ENCODE assay signal across 10 cellular contexts in the genomic region with DNA sequence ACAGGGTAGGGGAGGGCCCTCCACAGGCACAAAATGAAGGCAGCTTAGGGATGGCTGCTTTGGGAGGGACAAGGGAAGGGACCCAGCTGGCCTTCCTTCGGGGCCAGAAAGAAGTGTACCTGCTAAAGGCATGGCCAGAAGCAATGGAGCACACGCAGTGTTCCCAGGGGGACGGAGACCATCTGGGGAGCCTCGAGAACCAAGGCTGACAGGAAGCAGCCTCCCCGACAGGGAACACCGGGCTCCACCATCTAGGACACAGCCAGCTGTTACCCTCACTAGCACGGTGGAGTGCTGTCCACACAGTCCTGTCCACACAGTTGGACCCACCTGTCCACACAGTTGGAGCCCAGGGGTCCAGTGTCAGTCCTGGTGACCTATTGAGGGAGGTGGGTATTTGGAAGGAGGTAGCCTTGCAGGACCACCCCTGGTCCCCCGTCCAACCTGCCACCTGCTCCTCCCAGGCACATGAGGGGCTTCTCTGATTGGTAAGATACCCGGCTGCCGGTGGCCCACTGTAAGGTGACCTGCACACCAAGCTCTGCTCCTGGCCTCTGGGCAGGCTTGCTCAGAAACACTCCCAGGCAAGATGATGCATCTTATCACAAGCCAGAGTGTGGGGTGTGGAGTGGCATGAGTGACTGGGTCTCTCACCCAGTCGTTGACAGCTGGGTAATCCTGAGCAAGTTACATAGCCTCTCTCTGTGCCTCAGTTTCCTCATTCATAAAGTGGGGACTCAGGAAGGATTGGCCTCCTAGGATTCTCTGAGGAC. TPM values are rescaled to one million over a fixed set of nuclear protein-coding genes. Genes with fewer than 3 reads are reported as not detected.
DNase-seq lines count a peak whose midpoint lies in the region; ATAC-seq and TF ChIP-seq lines count a peak whose summit lies in the region.
"Had no signal": no experiment of that assay in that cellular context is flagged by ENCODE, and none has a peak within 500 bp of the region (broad histone marks: within the 10 kb centered on the region; RNA-seq: fewer than 3 reads in every experiment).

No MANE protein-coding gene starts in this region.

- peak overlapping the region; percentile 75 for H3K27ac Mint-ChIP-seq in activated CD8-positive, alpha-beta T cell treated with anti-CD3 and anti-CD28 coated beads, Interleukin-2, amount 10 ng/mL, durations not matched to agents 7 days and 5 days

- H3K27me3 Mint-ChIP-seq in activated CD8-positive, alpha-beta T cell treated with anti-CD3 and anti-CD28 coated beads, Interleukin-2, amount 10 ng/mL, durations not matched to agents 7 days and 5 days (ENCODE audit: low read depth): peaks cover 11% of the 10 kb centered on the region

- H3K4me3 ChIP-seq in foreskin fibroblast (ENCODE audit: low read depth in 1 of 2, low read length in 2 of 2): no peak overlapping the region
- H3K4me3 ChIP-seq: cardiac muscle cell had no signal

- no peaks in the 10 kb centered on the region for H3K9me3 Mint-ChIP-seq in activated CD8-positive, alpha-beta T cell treated with anti-CD3 and anti-CD28 coated beads, Interleukin-2, amount 10 ng/mL, durations not matched to agents 7 days and 5 days (ENCODE audit: insufficient read depth)

- H3K36me3 Mint-ChIP-seq in activated CD8-positive, alpha-beta T cell treated with anti-CD3 and anti-CD28 coated beads, Interleukin-2, amount 10 ng/mL, durations not matched to agents 7 days and 5 days (ENCODE audit: low read depth): no peaks in the 10 kb centered on the region

- no peak for TF ChIP-seq CTCF in foreskin fibroblast (IDR thresholded peaks at IDR 0.05; ENCODE audit: low read depth, low read length)

- DNase-seq in NCI-H524 (lab: John Stamatoyannopoulos, UW): peak; percentile 16 to 58
- no peak for DNase-seq in NCI-H524 treated with DMSO at 0.1 percent for 48 hours (lab: John Stamatoyannopoulos, UW)
- DNase-seq in activated CD8-positive, alpha-beta T cell treated with anti-CD3 and anti-CD28 coated beads, Interleukin-2, amount 10 ng/mL, durations not matched to agents 7 days and 5 days: no peak
- peak; percentile 66 to 78 for DNase-seq in foreskin fibroblast
- DNase-seq in stimulated activated naive CD8-positive, alpha-beta T cell treated with anti-CD3 and anti-CD28 coated beads, Interleukin-15, Interleukin-2, amounts not matched to agents 100 U/mL and 50 U/mL, for 24 hours: no peak
- no peak for DNase-seq in HuH-7 (ENCODE audit: low spot score)
- no peak for DNase-seq in NCI-H2196 (lab: John Stamatoyannopoulos, UW; ENCODE audit: unreplicated experiment)
- DNase-seq in dermis blood vessel endothelial cell: no peak
- DNase-seq: retina had no signal

- H3K4me3 Mint-ChIP-seq in activated CD8-positive, alpha-beta T cell treated with anti-CD3 and anti-CD28 coated beads, Interleukin-2, amount 10 ng/mL, durations not matched to agents 7 days and 5 days: peak overlapping the region; percentile 30

- POLR2A ChIA-PET in activated CD8-positive, alpha-beta T cell treated with anti-CD3 and anti-CD28 coated beads, Interleukin-2, amount 10 ng/mL, durations not matched to agents 7 days and 5 days (lab: Charles Lee): interaction anchor here (0.5 kb wide), 1 partner anchor 1051 kb away, joined by 3 read pairs; a partner anchor contains a TSS

- ATAC-seq in activated CD8-positive, alpha-beta T cell treated with anti-CD3 and anti-CD28 coated beads, Interleukin-2, amount 10 ng/mL, durations not matched to agents 7 days and 5 days: peak; percentile 14
- peak; percentile 75 for ATAC-seq in stimulated activated naive CD8-positive, alpha-beta T cell treated with anti-CD3 and anti-CD28 coated beads, Interleukin-15, Interleukin-2, amounts not matched to agents 100 U/mL and 50 U/mL, for 24 hours

- H3K4me1 Mint-ChIP-seq in activated CD8-positive, alpha-beta T cell treated with anti-CD3 and anti-CD28 coated beads, Interleukin-2, amount 10 ng/mL, durations not matched to agents 7 days and 5 days (ENCODE audit: low read depth): peaks cover 34% of the 10 kb centered on the region

- CTCF ChIA-PET in activated CD8-positive, alpha-beta T cell treated with anti-CD3 and anti-CD28 coated beads, Interleukin-2, amount 10 ng/mL, durations not matched to agents 7 days and 5 days (lab: Charles Lee): interaction anchor here (0.7 kb wide), 1 partner anchor 21 kb away, joined by 3 read pairs; a partner anchor contains a TSS

RNA-seq across cellular contexts. Expression of a gene that starts 20.5 kb away (rescaled TPM):
- 1 to 10 TPM; 5.3 to 6.2 TPM for total RNA-seq in activated CD8-positive, alpha-beta T cell treated with anti-CD3 and anti-CD28 coated beads, Interleukin-2, amount 10 ng/mL, durations not matched to agents 7 days and 5 days
- 48.5 and 81.3 TPM in 2 replicates for total RNA-seq in dermis blood vessel endothelial cell

Comparison
In these comparisons a context has a peak if more than half of its experiments do, and no peak if none do; other contexts are left out.
1. DNase-seq: peak in NCI-H524 (2 of 2) and foreskin fibroblast (2 of 2); none in NCI-H524 treated with DMSO at 0.1 percent for 48 hours (single experiment), activated CD8-positive, alpha-beta T cell treated with anti-CD3 and anti-CD28 coated beads, Interleukin-2, amount 10 ng/mL, durations not matched to agents 7 days and 5 days (single experiment), stimulated activated naive CD8-positive, alpha-beta T cell treated with anti-CD3 and anti-CD28 coated beads, Interleukin-15, Interleukin-2, amounts not matched to agents 100 U/mL and 50 U/mL, for 24 hours (single experiment), HuH-7 (single experiment), NCI-H2196 (single experiment) and dermis blood vessel endothelial cell (single experiment).